ENCODE assay signal across 19 cellular contexts in the genomic region with DNA sequence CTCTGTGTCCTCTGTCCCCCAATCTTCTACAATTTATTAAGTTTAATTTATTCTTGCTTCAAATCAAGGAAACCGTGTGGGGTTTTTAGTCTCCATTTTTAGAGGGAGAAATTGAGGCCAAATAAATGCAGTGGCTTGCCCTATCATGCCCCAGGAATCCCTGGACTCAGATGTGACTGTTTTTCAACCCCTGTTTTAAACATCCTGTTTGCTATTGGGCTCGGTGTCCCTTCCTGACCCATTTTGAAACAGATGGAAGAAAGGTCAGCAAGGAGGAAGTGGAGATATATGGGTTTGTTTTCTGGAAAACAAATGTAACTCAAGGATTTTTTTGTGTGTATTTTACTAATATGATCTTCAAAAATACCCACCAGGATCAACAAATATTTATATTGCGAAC.
DNase-seq lines count a peak whose midpoint lies in the region; ATAC-seq, FAIRE-seq and TF ChIP-seq lines count a peak whose summit lies in the region.
"Had no signal": no experiment of that assay in that cellular context is flagged by ENCODE, and none has a peak within 500 bp of the region (broad histone marks: within the 10 kb centered on the region; RNA-seq: fewer than 3 reads in every experiment).

No MANE protein-coding gene starts in this region.

- FAIRE-seq in HTR-8/SVneo (lab: Jason Lieb, UNC) = peak; percentile 76
- FAIRE-seq in D721Med (lab: Jason Lieb, UNC) = no peak
- FAIRE-seq: A549 had no signal

- H2AFZ ChIP-seq in GM23338 = no peak overlapping the region

- H3K4me1 ChIP-seq in GM23338 (ENCODE audit: insufficient read depth) = no peaks in the 10 kb centered on the region
- H3K4me1 ChIP-seq: A549 had no signal

- H3K4me2 ChIP-seq in GM23338 = no peak overlapping the region
- H3K4me2 ChIP-seq: A549 had no signal

- H3K9me2 ChIP-seq in GM23338 (ENCODE audit: insufficient read depth) = peaks cover 9% of the 10 kb centered on the region

- H4K20me1 ChIP-seq in GM23338 (replicated peaks; ENCODE audit: insufficient read depth) = no peaks in the 10 kb centered on the region
- H4K20me1 ChIP-seq: BLaER1 treated with 17β-estradiol and CSF1 and Interleukin-3, amounts not matched to agents 10 nM and 100 nM had no signal

- H3K36me3 ChIP-seq in GM23338 (ENCODE audit: insufficient read depth) = no peaks in the 10 kb centered on the region
- H3K36me3 ChIP-seq: BLaER1 treated with 17β-estradiol and CSF1 and Interleukin-3, amounts not matched to agents 10 nM and 100 nM had no signal

- H3K27ac Mint-ChIP-seq in nephron (peak overlapping the region; percentile 81 to 85 (median 81)), GM23338 (no peak overlapping the region)
- H3K27ac Mint-ChIP-seq: CD8-positive, alpha-beta T cell; H9 had no signal

- TF ChIP-seq CTCF in nephron (IDR thresholded peaks at IDR 0.05; ENCODE audit: unreplicated experiment in 3 of 3) (no peak), D721Med (IDR thresholded peaks at IDR 0.05; ENCODE audit: insufficient read depth, missing control alignments) (no peak), GM23338 (conservative IDR thresholded peaks at IDR 0.05; ENCODE audit: low read depth in 2 of 2) (no peak)

- no peak overlapping the region for H3K27ac ChIP-seq in GM23338 (ENCODE audit: low read depth)
- H3K27ac ChIP-seq: A549; BLaER1 treated with 17β-estradiol and CSF1 and Interleukin-3, amounts not matched to agents 10 nM and 100 nM had no signal

- H3K4me1 Mint-ChIP-seq in nephron (peaks cover 66% of the 10 kb centered on the region), GM23338 (no peaks in the 10 kb centered on the region)
- H3K4me1 Mint-ChIP-seq: H9 had no signal

- no peak overlapping the region for H3K4me3 ChIP-seq in GM23338
- H3K4me3 ChIP-seq: A549; BLaER1 treated with 17β-estradiol and CSF1 and Interleukin-3, amounts not matched to agents 10 nM and 100 nM had no signal

- no peaks in the 10 kb centered on the region for H3K9me3 Mint-ChIP-seq in nephron
- no peaks in the 10 kb centered on the region for H3K9me3 Mint-ChIP-seq in GM23338
- H3K9me3 Mint-ChIP-seq: CD8-positive, alpha-beta T cell had no signal

- no peak for ATAC-seq in GM23338
- ATAC-seq: A549; CD8-positive, alpha-beta T cell had no signal

- H3K79me2 ChIP-seq in GM23338 (replicated peaks; ENCODE audit: insufficient read depth) = no peaks in the 10 kb centered on the region

- no peaks in the 10 kb centered on the region for H3K36me3 Mint-ChIP-seq in nephron (ENCODE audit: low read depth)
- H3K36me3 Mint-ChIP-seq in GM23338 (ENCODE audit: low read depth) = no peaks in the 10 kb centered on the region
- H3K36me3 Mint-ChIP-seq: CD8-positive, alpha-beta T cell had no signal

- H3K4me3 Mint-ChIP-seq in nephron = no peak overlapping the region
- no peak overlapping the region for H3K4me3 Mint-ChIP-seq in GM23338
- H3K4me3 Mint-ChIP-seq: CD8-positive, alpha-beta T cell; H9 had no signal

- peak; percentile 17 for DNase-seq in AG08396 (ENCODE audit: low spot score)
- DNase-seq in HTR-8/SVneo (ENCODE audit: insufficient read length, low spot score) = no peak
- peak; percentile 69 for DNase-seq in iris pigment epithelial cell (ENCODE audit: low read depth)
- DNase-seq in SW480 (ENCODE audit: low spot score) = no peak
- no peak for DNase-seq in D721Med (ENCODE audit: insufficient read length, low spot score)
- DNase-seq in GM23338 (ENCODE audit: low spot score) = no peak
- DNase-seq: CD8-positive, alpha-beta T cell; DND-41; GDM1; H9; KBM-7; NCI-H1417 treated with DMSO at 0.1 percent for 48 hours; NCI-H1930; NCI-H345; NCI-H524 treated with DMSO at 0.1 percent for 48 hours; RPMI8226 had no signal

- H3K27me3 ChIP-seq in GM23338 (ENCODE audit: insufficient read depth) = no peaks in the 10 kb centered on the region
- H3K27me3 ChIP-seq: BLaER1 treated with 17β-estradiol and CSF1 and Interleukin-3, amounts not matched to agents 10 nM and 100 nM had no signal

- H3K27me3 Mint-ChIP-seq in nephron (ENCODE audit: low read depth) = no peaks in the 10 kb centered on the region
- no peaks in the 10 kb centered on the region for H3K27me3 Mint-ChIP-seq in GM23338 (ENCODE audit: insufficient read depth, low read depth, poor library complexity)

- no peaks in the 10 kb centered on the region for H3F3A ChIP-seq in GM23338 (replicated peaks; ENCODE audit: low read depth)

TF ChIP-seq in GM23338, 12 proteins besides CTCF, POLR2A, EP300 and RAD21 (continues in another document):
- TF ChIP-seq ZNF462 (CRISPR knock-in tag; IDR thresholded peaks at IDR 0.05) (no peak), POLR2AphosphoS5 (IDR thresholded peaks at IDR 0.05; ENCODE audit: low read depth) (no peak), NANOG (IDR thresholded peaks at IDR 0.05; ENCODE audit: borderline replicate concordance) (no peak), ZNF114 (CRISPR knock-in tag; IDR thresholded peaks at IDR 0.05) (no peak), EZH2 (IDR thresholded peaks at IDR 0.05; ENCODE audit: low read depth, unreplicated experiment) (no peak), EZH2phosphoT487 (IDR thresholded peaks at IDR 0.05; ENCODE audit: unreplicated experiment) (no peak)

Comparison
In these comparisons a context has a peak if more than half of its experiments do, and no peak if none do; other contexts are left out.
1. DNase-seq: peak in AG08396 (single experiment) and iris pigment epithelial cell (single experiment); none in HTR-8/SVneo (single experiment), SW480 (single experiment), D721Med (single experiment) and GM23338 (single experiment).